ENCODE assay signal across 8 cellular contexts in the genomic region with DNA sequence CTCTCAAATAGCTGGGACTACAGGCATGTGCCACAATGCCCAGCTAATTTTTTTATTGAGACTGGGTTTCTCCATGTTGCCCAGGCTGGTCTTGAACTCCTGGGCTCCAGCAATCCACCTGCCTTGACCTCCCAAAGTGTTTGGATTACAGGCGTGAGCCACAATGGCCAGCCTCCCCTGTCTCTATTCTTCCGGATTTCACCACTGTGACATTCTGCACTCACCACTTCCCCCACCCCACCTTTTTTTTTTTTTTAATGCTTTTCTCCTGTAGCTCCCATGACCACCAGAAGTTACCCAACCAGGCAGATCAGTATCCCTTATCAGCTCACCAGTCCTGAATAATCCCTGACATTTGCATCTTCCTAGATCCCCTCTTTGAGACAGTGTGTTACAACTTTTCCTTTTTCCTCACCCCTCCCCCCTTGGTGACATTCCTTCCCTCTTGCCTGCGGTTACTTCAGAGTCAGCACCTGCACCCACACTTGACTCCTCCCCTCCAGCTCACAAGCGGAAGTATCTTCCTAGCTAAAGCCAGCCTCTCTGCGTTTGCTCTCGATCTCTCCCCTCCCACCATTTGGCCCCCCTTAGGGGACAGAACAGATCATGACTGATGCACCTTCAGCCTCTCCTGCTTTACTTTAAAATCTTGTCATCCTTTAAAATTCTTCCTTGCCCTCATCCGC. TPM values are rescaled to one million over a fixed set of nuclear protein-coding genes. Genes with fewer than 3 reads are reported as not detected.
DNase-seq lines count a peak whose midpoint lies in the region; ATAC-seq, FAIRE-seq and TF ChIP-seq lines count a peak whose summit lies in the region.

No MANE protein-coding gene starts in this region.

- TF ChIP-seq POLR2A in GM12878 (IDR thresholded peaks at IDR 0.05; ENCODE audit: low read depth, low read length), result 0 out of 2 replicates have a peak, but pooled peaks have one; percentile 21

- in situ Hi-C loops in GM12878 (cut with MboI), result no loop called here

- ATAC-seq in GM21723 (IDR thresholded peaks at IDR 0.05; ENCODE audit: unreplicated experiment), result peak; percentile 73
- peak; percentile 86 for ATAC-seq in T-helper 17 cell
- peak; percentile 82 for ATAC-seq in GM12878
- peak; percentile 55 for ATAC-seq in left lobe of liver

- peak overlapping the region; percentile 81 for H3K4me2 ChIP-seq in GM12878 (ENCODE audit: control insufficient read depth, insufficient read depth)

- POLR2A ChIA-PET in GM12878 (lab: Charles Lee), result interaction anchor here (0.5 to 5.1 kb wide), 16 partner anchors 10 to 130 kb away, joined by 3 to 27 read pairs (median 6); partner anchors contain the start of genes NMB, SEC11A and WDR73

- peaks cover 28% of the 10 kb centered on the region for H3K4me1 ChIP-seq in GM12878 (ENCODE audit: control insufficient read depth, insufficient read depth, low read length)

- SMC1A ChIA-PET in GM12878 (lab: Charles Lee; ENCODE audit: uncharacterized antibody, unreplicated experiment), result interaction anchor here (0.6 to 6.6 kb wide), 17 partner anchors 10 to 954 kb away, joined by 3 to 60 read pairs (median 6); partner anchors contain the start of genes SEC11A and WDR73

- no peaks in the 10 kb centered on the region for H3K36me3 ChIP-seq in GM12878 (ENCODE audit: control insufficient read depth in 2 of 2, insufficient read depth in 2 of 2, low read length in 1 of 2)

- H3K4me3 Mint-ChIP-seq in T-helper 17 cell, result peak overlapping the region; percentile 90

- H3K27me3 Mint-ChIP-seq in T-helper 17 cell, result no peaks in the 10 kb centered on the region

- no peak for TF ChIP-seq CTCF in GM12878 (IDR thresholded peaks at IDR 0.05 in 2 of 3, conservative IDR thresholded peaks at IDR 0.05 in 1 of 3; ENCODE audit: control insufficient read depth in 2 of 3, extremely low read depth in 1 of 3, insufficient read depth in 1 of 3, low read depth in 3 of 3, low read length in 3 of 3)

- TF ChIP-seq RAD21 in Ishikawa (IDR thresholded peaks at IDR 0.05; ENCODE audit: low read depth), result no peak
- no peak for TF ChIP-seq RAD21 in GM12878 (IDR thresholded peaks at IDR 0.05; ENCODE audit: insufficient read depth, low read depth, low read length)

- DNase-seq in T-helper 17 cell (peak in 2 of 3 donors; percentile 34 to 51), GM12878 (ENCODE audit: low read depth, low spot score) (peak; percentile 94), left lobe of liver (ENCODE audit: low spot score) (no peak), NCI-H1092 (lab: John Stamatoyannopoulos, UW) (no peak)
- DNase-seq in stimulated activated CD8-positive, alpha-beta memory T cell treated with anti-CD3 and anti-CD28 coated beads, Interleukin-4, amount 100 ng/mL, for 4 hours (ENCODE audit: low read depth in 2 of 2, low spot score in 1 of 2), result peak; percentile 31 to 60

- CTCF ChIA-PET in GM12878 (lab: Yijun Ruan, JAX), result interaction anchor here (0.6 to 7.1 kb wide), 16 partner anchors 8 to 290 kb away, joined by 3 to 35 read pairs (median 4); partner anchors contain the start of genes SEC11A and WDR73

- no peaks in the 10 kb centered on the region for H3K79me2 ChIP-seq in GM12878 (ENCODE audit: control insufficient read depth, insufficient read depth, low read length)

- 0% methylated on average over 7 of the region's 7 CpGs for WGBS in GM12878 (ENCODE audit: insufficient coverage, insufficient replicate concordance, low lambda C conversion rate, missing lambda C conversion rate)

- H3K9me3 ChIP-seq in T-helper 17 cell (ENCODE audit: control insufficient read depth, low read length, poor library complexity, severe bottlenecking), result no peaks in the 10 kb centered on the region
- H3K9me3 ChIP-seq in GM12878 (replicated peaks; ENCODE audit: control insufficient read depth, insufficient read depth, low read length), result no peaks in the 10 kb centered on the region

- no TSS peak for BruUV-seq in GM12878 (replicated peaks; lab: Mats Ljungman, UMichigan)

- H3K27me3 ChIP-seq in GM12878 (replicated peaks in 1 of 2; ENCODE audit: control insufficient read depth in 2 of 2, insufficient read depth in 2 of 2, low read length in 1 of 2), result no peaks in the 10 kb centered on the region

- TF ChIP-seq EP300 in Ishikawa (IDR thresholded peaks at IDR 0.05; ENCODE audit: borderline replicate concordance) (no peak), GM12878 (IDR thresholded peaks at IDR 0.05; ENCODE audit: borderline replicate concordance in 1 of 2, control insufficient read depth in 1 of 2, low read depth in 2 of 2, low read length in 2 of 2) (no peak)

- H3K9ac ChIP-seq in GM12878 (ENCODE audit: control insufficient read depth, insufficient read depth, low read length), result peak overlapping the region; percentile 52

- peak overlapping the region; percentile 50 for H2AFZ ChIP-seq in GM12878 (ENCODE audit: control insufficient read depth, low read depth, low read length)

- no peaks in the 10 kb centered on the region for H4K20me1 ChIP-seq in GM12878 (ENCODE audit: control insufficient read depth, insufficient read depth)

- RAD21 ChIA-PET in GM12878 (lab: Charles Lee; ENCODE audit: unreplicated experiment), result interaction anchor here (0.8 to 6.6 kb wide), 12 partner anchors 9 to 138 kb away, joined by 3 to 53 read pairs (median 4); partner anchors contain the start of genes SEC11A and WDR73

- intact Hi-C loops in GM12878 (cut with micrococcal nuclease; ENCODE audit: unreplicated experiment), result loop anchor here (1.0 kb wide), 1 partner anchor 19 kb away; the partner anchor contains the start of gene SEC11A

- H3K4me3 ChIP-seq in GM08714 (ENCODE audit: low read length) (peak overlapping the region; percentile 18; the same call in 1 of the 2 replicates), GM12878 (peak overlapping the region; percentile 58)

- H3K27ac ChIP-seq in GM12878 (ENCODE audit: control insufficient read depth, insufficient read depth), result peak overlapping the region; percentile 85

- H3K36me3 Mint-ChIP-seq in T-helper 17 cell (ENCODE audit: low read depth), result no peaks in the 10 kb centered on the region

- peak overlapping the region; percentile 92 for H3K27ac Mint-ChIP-seq in T-helper 17 cell

- H3K4me1 Mint-ChIP-seq in T-helper 17 cell, result peaks cover 35% of the 10 kb centered on the region

- peak; percentile 93 for FAIRE-seq in GM12878 (lab: Jason Lieb, UNC)

TF ChIP-seq in Ishikawa, 13 proteins besides CTCF, POLR2A, EP300 and RAD21 (continues in another document):
- no peak for TF ChIP-seq CREB1 (IDR thresholded peaks at IDR 0.05; ENCODE audit: low read depth)
- no peak for TF ChIP-seq YY1 (IDR thresholded peaks at IDR 0.05; ENCODE audit: low read depth)
- TF ChIP-seq EGR1 (IDR thresholded peaks at IDR 0.05), result no peak
- TF ChIP-seq TEAD4 (IDR thresholded peaks at IDR 0.05), result peak; percentile 70
- TF ChIP-seq CEBPB (IDR thresholded peaks at IDR 0.05), result 0 out of 2 replicates have a peak, but pooled peaks have one; percentile 3
- TF ChIP-seq NFIC (IDR thresholded peaks at IDR 0.05), result no peak
- TF ChIP-seq TCF12 (IDR thresholded peaks at IDR 0.05; ENCODE audit: low read depth), result no peak; the same call in 1 of the 2 replicates

TF ChIP-seq in GM12878, 131 proteins besides CTCF, POLR2A, EP300 and RAD21 (continues in another document):
- TF ChIP-seq ZSCAN29 (IDR thresholded peaks at IDR 0.05) (no peak), POU2F2 (IDR thresholded peaks at IDR 0.05; ENCODE audit: borderline replicate concordance, low read depth, low read length) (no peak)

RNA-seq across cellular contexts. Expression of gene ZNF592, which starts 13.5 kb away (rescaled TPM):
- total RNA-seq in T-helper 17 cell, result 10 to 100 TPM; 33.8 to 36.5 TPM
- total RNA-seq in GM12878 (2013; cell fraction: nucleolus; rRNA removed), result 28.8 and 30.6 TPM in 2 replicates
- 6.7 and 8.2 TPM in 2 replicates for total RNA-seq in GM12878 (2014; rRNA removed)
- total RNA-seq in GM12878 (2014; rRNA removed; fragmentation: Illumina TruSeq; extraction: Trizol), result 7.0 and 7.8 TPM in 2 replicates
- total RNA-seq in GM12878 (2021), result 20.3 and 23.7 TPM in 2 replicates
- 6.0 TPM for polyA plus RNA-seq in GM12878 (2011; ENCODE audit: low read depth)
- polyA plus RNA-seq in GM12878 (2011; rRNA removed), result 3.5 and 6.9 TPM in 2 replicates
- 9.1 and 10.4 TPM in 2 replicates for polyA plus RNA-seq in GM12878 (2011; cell fraction: cytosol; rRNA removed)
- polyA plus RNA-seq in GM12878 (2011; cell fraction: nucleus; rRNA removed), result 18.4 and 19.5 TPM in 2 replicates
- 8.6 and 9.8 TPM in 2 replicates for polyA plus RNA-seq in GM12878 (2012)
- polyA plus RNA-seq in GM12878 (2014; fragmentation: Illumina TruSeq; extraction: Trizol), result 10.9 and 14.4 TPM in 2 replicates
- 1 to 10 TPM in 1 of 2 experiments, under 1 TPM in 1; 0.95 to 1.3 TPM for polyA plus RNA-seq in GM12878 (2014; fragmentation: Nextera tagmentation; extraction: Ambion mirVana)
- polyA plus RNA-seq in GM12878 (2014; rRNA removed), result 13.5 and 16.0 TPM in 2 replicates
- 10 to 100 TPM in 1 of 2 experiments, 1 to 10 TPM in 1; 9.0 to 10.7 TPM for polyA plus RNA-seq in GM12878 (2016; fragmentation: Nextera tagmentation; extraction: Ambion mirVana)
- 9.6 and 12.7 TPM in 2 replicates for polyA minus RNA-seq in GM12878 (2011; rRNA and poly(A)+ RNA removed)
- polyA minus RNA-seq in GM12878 (2011; cell fraction: cytosol; rRNA and poly(A)+ RNA removed), result 7.6 and 8.3 TPM in 2 replicates
- 6.0 and 12.9 TPM in 2 replicates for polyA minus RNA-seq in GM12878 (2011; cell fraction: nucleus; rRNA and poly(A)+ RNA removed)
- 14.5 TPM for total RNA-seq in left lobe of liver

RNA-seq across cellular contexts. Expression of gene SEC11A, which starts 19.0 kb away (rescaled TPM):
- total RNA-seq in T-helper 17 cell (10 to 100 TPM; 53.1 to 67.7 TPM), GM12878 (2014; rRNA removed) (99.2 and 137 TPM in 2 replicates), GM12878 (2014; rRNA removed; fragmentation: Illumina TruSeq; extraction: Trizol) (137 and 141 TPM in 2 replicates), GM12878 (2021) (106 and 109 TPM in 2 replicates), left lobe of liver (59.0 TPM)
- total RNA-seq in GM12878 (2013; cell fraction: nucleolus; rRNA removed), result 39.4 and 44.8 TPM in 2 replicates
- polyA plus RNA-seq in GM12878 (2011; ENCODE audit: low read depth), result 96.8 TPM
- polyA plus RNA-seq in GM12878 (2011; rRNA removed) (145 and 237 TPM in 2 replicates), GM12878 (2014; fragmentation: Illumina TruSeq; extraction: Trizol) (153 and 210 TPM in 2 replicates), GM12878 (2014; fragmentation: Nextera tagmentation; extraction: Ambion mirVana) (100 to 1,000 TPM; 132 to 152 TPM), GM12878 (2014; rRNA removed) (149 and 159 TPM in 2 replicates), GM12878 (2016; fragmentation: Nextera tagmentation; extraction: Ambion mirVana) (100 to 1,000 TPM; 131 to 147 TPM)
- polyA plus RNA-seq in GM12878 (2011; cell fraction: cytosol; rRNA removed), result 45.3 and 45.6 TPM in 2 replicates
- 28.1 and 37.8 TPM in 2 replicates for polyA plus RNA-seq in GM12878 (2011; cell fraction: nucleus; rRNA removed)
- 129 and 139 TPM in 2 replicates for polyA plus RNA-seq in GM12878 (2012)
- 46.0 and 48.4 TPM in 2 replicates for polyA minus RNA-seq in GM12878 (2011; rRNA and poly(A)+ RNA removed)
- 20.2 and 26.7 TPM in 2 replicates for polyA minus RNA-seq in GM12878 (2011; cell fraction: cytosol; rRNA and poly(A)+ RNA removed)
- 8.8 and 13.1 TPM in 2 replicates for polyA minus RNA-seq in GM12878 (2011; cell fraction: nucleus; rRNA and poly(A)+ RNA removed)

Comparison
In these comparisons a context has a peak if more than half of its experiments do, and no peak if none do; other contexts are left out.
1. DNase-seq: peak in T-helper 17 cell (2 of 3), GM12878 (single experiment) and stimulated activated CD8-positive, alpha-beta memory T cell treated with anti-CD3 and anti-CD28 coated beads, Interleukin-4, amount 100 ng/mL, for 4 hours (2 of 2); none in left lobe of liver (single experiment) and NCI-H1092 (single experiment).
2. Peak in every context shown above with its lines, with median percentiles within 50 percentile points of each other: ATAC-seq.